Comparison of ENCODE assay signal across 11 cellular contexts in genomic region chr1:180580237-180580636, GRCh38. TPM values are rescaled to one million over a fixed set of nuclear protein-coding genes. Genes with fewer than 3 reads are reported as not detected.
DNase-seq lines count a peak whose midpoint lies in the region; ATAC-seq and TF ChIP-seq lines count a peak whose summit lies in the region.
"Had no signal": no experiment of that assay in that cellular context is flagged by ENCODE, and none has a peak within 500 bp of the region (broad histone marks: within the 10 kb centered on the region; RNA-seq: fewer than 3 reads in every experiment).

No MANE protein-coding gene starts in this region.

- TF ChIP-seq RAD21 in neural cell (conservative IDR thresholded peaks at IDR 0.05), result no peak

- intact Hi-C loops in CD14-positive monocyte (cut with micrococcal nuclease), result no loop called here

- H3K27me3 Mint-ChIP-seq in endodermal cell (ENCODE audit: insufficient read depth), result peaks cover 3% of the 10 kb centered on the region
- H3K27me3 Mint-ChIP-seq in activated T-cell treated with anti-CD3 and anti-CD28 coated beads, Interleukin-2, amount 50 U/mL, for 24 hours, result peaks cover 9% of the 10 kb centered on the region
- H3K27me3 Mint-ChIP-seq in CD14-positive monocyte (ENCODE audit: low read depth in 3 of 3), result peaks cover 0 to under 1% (median under 1%) of the 10 kb centered on the region in 3 donors

- no peaks in the 10 kb centered on the region for H3K36me3 Mint-ChIP-seq in endodermal cell (ENCODE audit: low read depth)
- H3K36me3 Mint-ChIP-seq in activated T-cell treated with anti-CD3 and anti-CD28 coated beads, Interleukin-2, amount 50 U/mL, for 24 hours (ENCODE audit: low read depth), result no peaks in the 10 kb centered on the region
- no peaks in the 10 kb centered on the region for H3K36me3 Mint-ChIP-seq in CD14-positive monocyte

- H3F3A ChIP-seq in neural cell (ENCODE audit: insufficient read depth, low read length, poor library complexity, severe bottlenecking), result no peaks in the 10 kb centered on the region

- no peaks in the 10 kb centered on the region for H3K9me3 Mint-ChIP-seq in endodermal cell
- H3K9me3 Mint-ChIP-seq in activated T-cell treated with anti-CD3 and anti-CD28 coated beads, Interleukin-2, amount 50 U/mL, for 24 hours, result no peaks in the 10 kb centered on the region
- H3K9me3 Mint-ChIP-seq in CD14-positive monocyte, result peaks cover 0 to 12% (median 0%) of the 10 kb centered on the region in 7 donors

- H2AFZ ChIP-seq in neural cell (ENCODE audit: low read depth, low read length), result no peak overlapping the region

- H3K4me2 ChIP-seq in neural cell (ENCODE audit: low read length), result no peak overlapping the region

- H3K27me3 ChIP-seq in endodermal cell (ENCODE audit: control insufficient read depth, insufficient read depth, low read length, poor library complexity, severe bottlenecking) (peaks cover 12% of the 10 kb centered on the region), neural cell (ENCODE audit: insufficient read depth, low read depth, low read length) (no peaks in the 10 kb centered on the region)

- H3K36me3 ChIP-seq in endodermal cell (ENCODE audit: control insufficient read depth, insufficient read depth, low read length), result no peaks in the 10 kb centered on the region
- H3K36me3 ChIP-seq in neural cell (ENCODE audit: insufficient read depth, low read length), result no peaks in the 10 kb centered on the region

- H3K9me2 ChIP-seq in neural cell (ENCODE audit: insufficient read depth, low read length), result no peaks in the 10 kb centered on the region

- TF ChIP-seq CTCF in endodermal cell (conservative IDR thresholded peaks at IDR 0.05) (no peak), neural cell (IDR thresholded peaks at IDR 0.05; ENCODE audit: poor library complexity, severe bottlenecking) (no peak), CD14-positive monocyte (IDR thresholded peaks at IDR 0.05) (no peak)

- H3K4me3 ChIP-seq in endodermal cell (ENCODE audit: low read length) (no peak overlapping the region), neural cell (ENCODE audit: low read length) (no peak overlapping the region)

- no peak overlapping the region for H3K4me3 Mint-ChIP-seq in endodermal cell
- no peak overlapping the region for H3K4me3 Mint-ChIP-seq in activated T-cell treated with anti-CD3 and anti-CD28 coated beads, Interleukin-2, amount 50 U/mL, for 24 hours
- no peak overlapping the region for H3K4me3 Mint-ChIP-seq in CD14-positive monocyte

- H3K9ac ChIP-seq in endodermal cell (ENCODE audit: extremely low read depth, low read length, poor library complexity, severe bottlenecking), result no peak overlapping the region
- H3K9ac ChIP-seq in neural cell (ENCODE audit: low read length), result no peak overlapping the region

- no peak overlapping the region for H3K27ac Mint-ChIP-seq in endodermal cell
- no peak overlapping the region for H3K27ac Mint-ChIP-seq in activated T-cell treated with anti-CD3 and anti-CD28 coated beads, Interleukin-2, amount 50 U/mL, for 24 hours
- H3K27ac Mint-ChIP-seq in CD14-positive monocyte, result peak overlapping the region in 1 of 7 donors; percentile 49

- H4K20me1 ChIP-seq in neural cell (ENCODE audit: insufficient read depth), result no peaks in the 10 kb centered on the region

- H3K4me1 ChIP-seq in endodermal cell (ENCODE audit: control insufficient read depth, insufficient read depth, low read length), result no peaks in the 10 kb centered on the region

- H3K27ac ChIP-seq in endodermal cell (ENCODE audit: low read depth, low read length) (peak overlapping the region; percentile 56), neural cell (ENCODE audit: low read length) (peak overlapping the region; percentile 16)

- no peak for TF ChIP-seq EP300 in neural cell (conservative IDR thresholded peaks at IDR 0.05; ENCODE audit: poor library complexity, severe bottlenecking)

- no peak for ATAC-seq in GM21529 (IDR thresholded peaks at IDR 0.05; ENCODE audit: unreplicated experiment)

- H3K4me1 Mint-ChIP-seq in endodermal cell (peaks cover 3% of the 10 kb centered on the region), CD14-positive monocyte (peaks cover 5% of the 10 kb centered on the region)
- peaks cover 7% of the 10 kb centered on the region for H3K4me1 Mint-ChIP-seq in activated T-cell treated with anti-CD3 and anti-CD28 coated beads, Interleukin-2, amount 50 U/mL, for 24 hours (ENCODE audit: low read depth)

- whole genome bisulfite sequencing in endodermal cell (ENCODE audit: insufficient coverage in 1 of 2, insufficient read length in 1 of 2), 2 experiments, result 71 to 92% methylated on average over 1 to 2 of the region's 2 CpGs

- DNase-seq in ELF-1 (ENCODE audit: low read depth, low spot score), result peak; percentile 56
- peak; percentile 39 for DNase-seq in NCI-H146 treated with DMSO at 0.1 percent for 48 hours (lab: John Stamatoyannopoulos, UW; ENCODE audit: unreplicated experiment)
- no peak for DNase-seq in endodermal cell
- DNase-seq in COLO829 (ENCODE audit: low spot score), result no peak
- DNase-seq in activated T-cell treated with anti-CD3 and anti-CD28 coated beads, Interleukin-2, amount 50 U/mL, for 24 hours, result no peak
- no peak for DNase-seq in CD14-positive monocyte (ENCODE audit: low spot score)
- DNase-seq: activated effector memory CD4-positive, alpha-beta T cell treated with Interleukin-2 at 50 U/mL for 16 hours; NCI-H2107 had no signal

- H3K9me3 ChIP-seq in endodermal cell (ENCODE audit: control insufficient read depth, low read length), result no peaks in the 10 kb centered on the region
- no peaks in the 10 kb centered on the region for H3K9me3 ChIP-seq in neural cell (ENCODE audit: low read length)

- H3K79me2 ChIP-seq in neural cell (replicated peaks; ENCODE audit: insufficient read depth, low read length), result no peaks in the 10 kb centered on the region

TF ChIP-seq in neural cell, 6 proteins besides CTCF, POLR2A, EP300 and RAD21:
- TF ChIP-seq EZH2 (IDR thresholded peaks at IDR 0.05; ENCODE audit: borderline replicate concordance, insufficient read depth, low read length, poor library complexity, severe bottlenecking) (no peak), TAF1 (IDR thresholded peaks at IDR 0.05; ENCODE audit: low read depth) (no peak), SMC3 (conservative IDR thresholded peaks at IDR 0.05; ENCODE audit: poor library complexity) (no peak), REST (IDR thresholded peaks at IDR 0.05; ENCODE audit: borderline replicate concordance) (no peak), POLR2AphosphoS5 (IDR thresholded peaks at IDR 0.05) (no peak), MXI1 (conservative IDR thresholded peaks at IDR 0.05; ENCODE audit: poor library complexity, severe bottlenecking) (no peak)

RNA-seq across cellular contexts. Expression of gene OVAAL, which starts 21.5 kb away (rescaled TPM):
- total RNA-seq in endodermal cell, result not detected
- not detected for polyA plus RNA-seq in endodermal cell (2013, experiment 1 of 2)
- polyA plus RNA-seq in endodermal cell (2013, experiment 2 of 2), result not detected
- polyA plus RNA-seq in neural cell, result not detected in 2 replicates
- polyA minus RNA-seq in neural cell, result not detected in 2 replicates
- polyA plus RNA-seq in CD14-positive monocyte, result not detected
- total RNA-seq: lung microvascular endothelial cell had no signal

RNA-seq across cellular contexts. Expression of gene XPR1, which starts 51.6 kb away (rescaled TPM):
- total RNA-seq in endodermal cell, result 10 to 100 TPM; 39.3 to 50.9 TPM
- 56.0 TPM for polyA plus RNA-seq in endodermal cell (2013, experiment 1 of 2)
- 46.9 TPM for polyA plus RNA-seq in endodermal cell (2013, experiment 2 of 2)
- 174 and 185 TPM in 2 replicates for polyA plus RNA-seq in neural cell
- 547 and 627 TPM in 2 replicates for polyA minus RNA-seq in neural cell
- polyA plus RNA-seq in CD14-positive monocyte, result 10 to 100 TPM in 1 of 2 donors, 1 to 10 TPM in 1; 8.7 to 12.5 TPM

Comparison
In these comparisons a context has a peak if more than half of its experiments do, and no peak if none do; other contexts are left out.
1. DNase-seq: peak in ELF-1 (single experiment) and NCI-H146 treated with DMSO at 0.1 percent for 48 hours (single experiment); none in endodermal cell (single experiment), COLO829 (single experiment), activated T-cell treated with anti-CD3 and anti-CD28 coated beads, Interleukin-2, amount 50 U/mL, for 24 hours (single experiment) and CD14-positive monocyte (single experiment).
2. RNA of gene XPR1, which starts 51.6 kb away (polyA plus RNA-seq): 174 to 185 TPM in neural cell; 8.7 to 12.5 TPM in CD14-positive monocyte; every median in the first group is over 10 times any median in the second.